29 cellular contexts compared by ENCODE assay signal in the genomic region with DNA sequence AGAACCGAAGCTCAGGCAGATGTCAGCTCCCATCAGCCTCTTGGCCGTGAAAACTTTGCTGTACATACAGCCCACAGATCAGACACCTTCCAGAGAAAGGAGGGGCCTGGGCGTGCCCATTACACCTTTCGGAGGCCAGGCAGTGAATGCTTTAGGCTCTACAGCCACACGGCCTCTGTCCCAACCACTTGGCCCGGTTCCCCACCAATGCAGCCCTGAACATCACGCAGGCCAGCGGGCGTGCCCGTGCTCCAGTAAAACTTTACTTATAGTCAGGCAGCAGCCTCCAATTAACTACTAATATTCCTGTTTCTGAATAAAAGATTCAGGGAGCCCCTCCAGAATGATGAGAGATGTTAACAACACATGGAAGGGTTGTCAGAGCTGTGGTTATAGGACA. TPM values are rescaled to one million over a fixed set of nuclear protein-coding genes. Genes with fewer than 3 reads are reported as not detected.
DNase-seq lines count a peak whose midpoint lies in the region; ATAC-seq and TF ChIP-seq lines count a peak whose summit lies in the region.
"Had no signal": no experiment of that assay in that cellular context is flagged by ENCODE, and none has a peak within 500 bp of the region (broad histone marks: within the 10 kb centered on the region; RNA-seq: fewer than 3 reads in every experiment).

No MANE protein-coding gene starts in this region.

- H3K36me3 ChIP-seq in GM23338 (ENCODE audit: insufficient read depth) (0 out of 2 replicates have a peak, but pooled peaks cover 5% of the 10 kb centered on the region), OCI-LY3 (replicated peaks; ENCODE audit: low read depth, low read length) (peaks cover 42% of the 10 kb centered on the region)
- H3K36me3 ChIP-seq: pancreas had no signal

- DNase-seq in GM23338 (ENCODE audit: low spot score) (no peak), immature natural killer cell (no peak), H4 (ENCODE audit: low spot score) (no peak), cerebellum (ENCODE audit: low spot score) (no peak), AG08395 (ENCODE audit: low spot score) (no peak), HPDE6-E6E7 (ENCODE audit: extremely low spot score) (no peak)
- DNase-seq in stimulated activated effector memory CD8-positive, alpha-beta T cell treated with anti-CD3 and anti-CD28 coated beads, Interleukin-12 subunit alpha, Interleukin-12 subunit beta, amount 100 ng/mL, for 72 hours (ENCODE audit: low spot score in 2 of 2), result no peak
- DNase-seq: activated CD4-positive, alpha-beta T cell treated with anti-CD3 and anti-CD28 coated beads, Interleukin-2, amount 50 U/mL, for 1 hour; activated naive CD4-positive, alpha-beta T cell; activated T-cell treated with anti-CD3 and anti-CD28 coated beads, Interleukin-2, amount 50 U/mL, for 4 hours; brain microvascular endothelial cell; CD4-positive, CD25-positive, alpha-beta regulatory T cell; H7; kidney; NCI-H1417; NCI-H2029 treated with DMSO at 0.1 percent for 48 hours; NCI-H82; retina; stimulated activated CD4-positive, alpha-beta T cell treated with anti-CD3 and anti-CD28 coated beads, Interleukin-4, amount 100 ng/mL, for 1 hour had no signal

- peak overlapping the region; percentile 99 for H3K9ac ChIP-seq in OCI-LY3 (ENCODE audit: low read length)

- no peak for ATAC-seq in GM23338
- ATAC-seq in stimulated activated effector memory CD8-positive, alpha-beta T cell treated with anti-CD3 and anti-CD28 coated beads, Interleukin-12 subunit alpha, Interleukin-12 subunit beta, amount 100 ng/mL, for 72 hours, result no peak
- ATAC-seq: activated T-cell treated with anti-CD3 and anti-CD28 coated beads, Interleukin-2, amount 50 U/mL, for 4 hours; SK-N-SH treated with all-trans-retinoic acid at 6 μM for 48 hours had no signal

- H3K27me3 ChIP-seq in GM23338 (ENCODE audit: insufficient read depth), result no peaks in the 10 kb centered on the region
- no peaks in the 10 kb centered on the region for H3K27me3 ChIP-seq in OCI-LY3 (ENCODE audit: low read depth, low read length)
- H3K27me3 ChIP-seq: brain microvascular endothelial cell, MG63, pancreas, upper lobe of right lung had no signal

- H2AFZ ChIP-seq in GM23338, result no peak overlapping the region
- H2AFZ ChIP-seq in OCI-LY3 (ENCODE audit: low read depth, low read length), result no peak overlapping the region

- H3K4me2 ChIP-seq in GM23338, result no peak overlapping the region
- H3K4me2 ChIP-seq in OCI-LY3 (ENCODE audit: low read length), result peak overlapping the region; percentile 100

- H3K36me3 Mint-ChIP-seq in GM23338 (ENCODE audit: low read depth), result peaks cover 50% of the 10 kb centered on the region
- H3K36me3 Mint-ChIP-seq in immature natural killer cell, result peaks cover 7 to 34% (median 18%) of the 10 kb centered on the region in 3 donors
- peaks cover 40% of the 10 kb centered on the region for H3K36me3 Mint-ChIP-seq in stimulated activated effector memory CD8-positive, alpha-beta T cell treated with anti-CD3 and anti-CD28 coated beads, Interleukin-12 subunit alpha, Interleukin-12 subunit beta, amount 100 ng/mL, for 72 hours

- no peak overlapping the region for H3K4me3 ChIP-seq in GM23338
- H3K4me3 ChIP-seq in OCI-LY3 (ENCODE audit: low read length), result peak overlapping the region; percentile 87
- H3K4me3 ChIP-seq: MG63, pancreas, upper lobe of right lung had no signal

- H3K4me3 Mint-ChIP-seq in GM23338 (no peak overlapping the region), immature natural killer cell (peak overlapping the region in 3 of 5 donors; percentile 53 to 72 (median 64))
- no peak overlapping the region for H3K4me3 Mint-ChIP-seq in stimulated activated effector memory CD8-positive, alpha-beta T cell treated with anti-CD3 and anti-CD28 coated beads, Interleukin-12 subunit alpha, Interleukin-12 subunit beta, amount 100 ng/mL, for 72 hours
- H3K4me3 Mint-ChIP-seq: activated T-cell treated with anti-CD3 and anti-CD28 coated beads, Interleukin-2, amount 50 U/mL, for 4 hours; CD4-positive, CD25-positive, alpha-beta regulatory T cell; nephron; T-helper 2 cell treated with Interferon-gamma antibody and Interleukin-4, amounts not matched to agents 5 μg/mL and 100 μg/mL, for 36 hours had no signal

- peaks cover 17% of the 10 kb centered on the region; the same call in 1 of the 2 replicates for H3F3A ChIP-seq in GM23338 (replicated peaks; ENCODE audit: low read depth)

- H3K79me2 ChIP-seq in GM23338 (replicated peaks; ENCODE audit: insufficient read depth) (peaks cover 98% of the 10 kb centered on the region), OCI-LY3 (ENCODE audit: low read length) (peaks cover 71% of the 10 kb centered on the region)

- no peaks in the 10 kb centered on the region for H3K9me3 ChIP-seq in OCI-LY3 (ENCODE audit: insufficient read depth, low read length)
- H3K9me3 ChIP-seq: MG63, pancreas, upper lobe of right lung had no signal

- H3K4me1 ChIP-seq in GM23338 (ENCODE audit: insufficient read depth) (peaks cover 22% of the 10 kb centered on the region; the same call in 1 of the 2 replicates), OCI-LY3 (ENCODE audit: low read length) (peaks cover 94% of the 10 kb centered on the region)
- H3K4me1 ChIP-seq: pancreas had no signal

- H3K9me2 ChIP-seq in GM23338 (ENCODE audit: insufficient read depth), result no peaks in the 10 kb centered on the region

- peaks cover 69% of the 10 kb centered on the region for H4K20me1 ChIP-seq in GM23338 (replicated peaks; ENCODE audit: insufficient read depth)
- no peaks in the 10 kb centered on the region for H4K20me1 ChIP-seq in OCI-LY3 (ENCODE audit: insufficient read depth, low read length)

- H3K27ac ChIP-seq in GM23338 (ENCODE audit: low read depth) (peak overlapping the region; percentile 45; the same call in 1 of the 2 replicates), OCI-LY3 (ENCODE audit: low read length) (peak overlapping the region; percentile 100)
- H3K27ac ChIP-seq: brain microvascular endothelial cell, pancreas had no signal

- peaks cover 26% of the 10 kb centered on the region for H3K4me1 Mint-ChIP-seq in GM23338
- peaks cover 96 to 98% of the 10 kb centered on the region in 2 donors for H3K4me1 Mint-ChIP-seq in immature natural killer cell
- H3K4me1 Mint-ChIP-seq in stimulated activated effector memory CD8-positive, alpha-beta T cell treated with anti-CD3 and anti-CD28 coated beads, Interleukin-12 subunit alpha, Interleukin-12 subunit beta, amount 100 ng/mL, for 72 hours, result peaks cover 78% of the 10 kb centered on the region

- TF ChIP-seq CTCF in GM23338 (conservative IDR thresholded peaks at IDR 0.05; ENCODE audit: low read depth in 2 of 2) (no peak), OCI-LY3 (IDR thresholded peaks at IDR 0.05; ENCODE audit: low read depth, low read length) (no peak)

- H3K27ac Mint-ChIP-seq in GM23338 (no peak overlapping the region), immature natural killer cell (peak overlapping the region; percentile 83 to 100 (median 96))
- H3K27ac Mint-ChIP-seq in stimulated activated effector memory CD8-positive, alpha-beta T cell treated with anti-CD3 and anti-CD28 coated beads, Interleukin-12 subunit alpha, Interleukin-12 subunit beta, amount 100 ng/mL, for 72 hours, result peak overlapping the region; percentile 29
- H3K27ac Mint-ChIP-seq: CD4-positive, CD25-positive, alpha-beta regulatory T cell had no signal

- H3K27me3 Mint-ChIP-seq in GM23338 (ENCODE audit: insufficient read depth, low read depth, poor library complexity) (peaks cover 20% of the 10 kb centered on the region), immature natural killer cell (ENCODE audit: low read depth in 3 of 3) (peaks cover 36 to 49% (median 40%) of the 10 kb centered on the region in 3 donors)
- H3K27me3 Mint-ChIP-seq: CD4-positive, CD25-positive, alpha-beta regulatory T cell had no signal

- H3K9me3 Mint-ChIP-seq in GM23338 (no peaks in the 10 kb centered on the region), immature natural killer cell (peaks cover 0 to 3% (median 0%) of the 10 kb centered on the region in 6 donors)
- no peaks in the 10 kb centered on the region for H3K9me3 Mint-ChIP-seq in stimulated activated effector memory CD8-positive, alpha-beta T cell treated with anti-CD3 and anti-CD28 coated beads, Interleukin-12 subunit alpha, Interleukin-12 subunit beta, amount 100 ng/mL, for 72 hours
- H3K9me3 Mint-ChIP-seq: activated T-cell treated with anti-CD3 and anti-CD28 coated beads, Interleukin-2, amount 50 U/mL, for 4 hours; CD4-positive, CD25-positive, alpha-beta regulatory T cell; nephron; T-helper 2 cell treated with Interferon-gamma antibody and Interleukin-4, amounts not matched to agents 5 μg/mL and 100 μg/mL, for 36 hours had no signal

TF ChIP-seq in GM23338, 12 proteins besides CTCF, POLR2A, EP300 and RAD21 (continues in another document):
- no peak for TF ChIP-seq STAT1 (IDR thresholded peaks at IDR 0.05; ENCODE audit: unreplicated experiment)
- no peak for TF ChIP-seq JUNB (IDR thresholded peaks at IDR 0.05; ENCODE audit: unreplicated experiment)

RNA-seq across cellular contexts. Expression of a gene that starts 23.9 kb away (rescaled TPM):
- 255 and 263 TPM in 2 replicates for total RNA-seq in GM23338 (2014; rRNA removed; shearing (Covaris generic))
- polyA plus RNA-seq in GM23338 (2016; fragmentation: Nextera tagmentation; extraction: Ambion mirVana) (75.0 and 78.0 TPM in 2 replicates), immature natural killer cell (100 to 1,000 TPM; 107 to 255 (median 144) TPM)
- 23.9 and 31.2 TPM in 2 replicates for total RNA-seq in H4 (2014; rRNA removed; shearing (Covaris generic))
- 82.4 TPM for total RNA-seq in cerebellum

RNA-seq across cellular contexts. Expression of a gene that starts 54.6 kb away (rescaled TPM):
- 0.85 and 1.0 TPM in 2 replicates for total RNA-seq in GM23338 (2014; rRNA removed; shearing (Covaris generic))
- polyA plus RNA-seq in GM23338 (2016; fragmentation: Nextera tagmentation; extraction: Ambion mirVana) (0.31 and 0.76 TPM in 2 replicates), immature natural killer cell (not detected)
- total RNA-seq in H4 (2014; rRNA removed; shearing (Covaris generic)), result not detected in 2 replicates
- 0.18 TPM for total RNA-seq in cerebellum
- total RNA-seq: activated T-cell treated with anti-CD3 and anti-CD28 coated beads, Interleukin-2, amount 50 U/mL, for 4 hours; CD4-positive, CD25-positive, alpha-beta regulatory T cell; epithelial cell of proximal tubule; liver; OCI-LY7; pancreas had no signal
- polyA plus RNA-seq: liver, pancreas had no signal

Comparison
In these comparisons a context has a peak if more than half of its experiments do, and no peak if none do; other contexts are left out.
1. H3K4me3 Mint-ChIP-seq: peak in immature natural killer cell (3 of 5); none in GM23338 (single experiment) and stimulated activated effector memory CD8-positive, alpha-beta T cell treated with anti-CD3 and anti-CD28 coated beads, Interleukin-12 subunit alpha, Interleukin-12 subunit beta, amount 100 ng/mL, for 72 hours (single experiment).